ENCODE assay signal across 1 cellular context in the genomic region with DNA sequence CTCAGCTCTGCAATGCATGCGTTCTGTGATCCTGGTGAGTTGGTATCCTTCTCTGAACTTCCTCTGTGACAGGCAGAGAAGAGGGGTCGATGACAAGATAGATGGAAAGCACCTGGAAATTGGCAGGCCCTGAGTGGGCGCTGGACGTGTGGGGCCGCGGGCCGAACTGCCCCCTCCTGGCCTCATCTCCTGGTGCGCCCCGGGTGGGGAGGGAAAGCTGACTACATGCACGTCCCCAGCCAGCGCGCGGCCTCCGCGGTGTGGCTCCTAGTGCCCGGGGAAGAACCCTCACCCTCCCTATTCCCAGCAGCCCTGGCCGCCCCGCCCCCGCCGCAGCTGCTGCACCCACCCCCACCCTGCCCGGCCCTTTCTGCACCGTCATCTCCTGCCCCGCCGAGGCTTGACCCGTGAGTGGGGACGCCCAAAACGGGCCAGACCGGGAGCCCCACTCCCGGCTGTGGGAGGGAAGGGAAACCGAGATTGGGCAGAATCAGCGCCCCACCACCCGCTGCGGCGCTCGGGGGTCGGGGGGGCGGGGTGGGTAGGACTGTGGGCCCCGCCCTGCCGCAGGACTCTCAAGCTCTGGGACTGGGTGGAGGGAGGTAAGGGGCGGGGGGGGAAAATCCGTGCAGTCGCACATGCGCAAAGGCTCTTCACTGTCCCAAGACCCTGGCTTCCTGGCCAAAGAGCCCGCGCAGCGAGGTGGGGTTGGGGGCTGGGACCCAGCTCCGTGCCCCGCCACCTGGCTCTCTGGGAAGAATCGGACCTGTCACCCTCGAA.
TF ChIP-seq lines count a peak whose summit lies in the region.

Gene NOL3 (plus strand): TSS at position 371 of the 780 bp plus-strand sequence.

TF ChIP-seq in HepG2, 621 proteins besides CTCF, POLR2A, EP300 and RAD21 (continued from another document):
- TF ChIP-seq IRF9 (CRISPR knock-in tag; IDR thresholded peaks at IDR 0.05; ENCODE audit: borderline replicate concordance) (peak; percentile 75; the same call in 1 of the 2 replicates), PHF8 (CRISPR knock-in tag; IDR thresholded peaks at IDR 0.05) (peak; percentile 72), NAIF1 (CRISPR knock-in tag; IDR thresholded peaks at IDR 0.05; ENCODE audit: borderline replicate concordance) (peak; percentile 58; the same call in 1 of the 2 replicates), ZNF816 (CRISPR knock-in tag; IDR thresholded peaks at IDR 0.05; ENCODE audit: borderline replicate concordance) (0 out of 2 replicates have a peak, but pooled peaks have one; percentile 41), MXI1 (IDR thresholded peaks at IDR 0.05; ENCODE audit: borderline replicate concordance, low read depth, low read length) (peak; percentile 57; the same call in 1 of the 3 replicates), TARDBP (CRISPR knock-in tag; IDR thresholded peaks at IDR 0.05) (peak; percentile 47; the same call in 1 of the 2 replicates), CBFB (CRISPR knock-in tag; IDR thresholded peaks at IDR 0.05) (peak; percentile 41; the same call in 1 of the 2 replicates), PHF21A (CRISPR knock-in tag; IDR thresholded peaks at IDR 0.05) (peak; percentile 85), HNRNPL (IDR thresholded peaks at IDR 0.05; ENCODE audit: low read depth, low read length) (0 out of 2 replicates have a peak, but pooled peaks have one; percentile 20)
- TF ChIP-seq, protein P1, sequence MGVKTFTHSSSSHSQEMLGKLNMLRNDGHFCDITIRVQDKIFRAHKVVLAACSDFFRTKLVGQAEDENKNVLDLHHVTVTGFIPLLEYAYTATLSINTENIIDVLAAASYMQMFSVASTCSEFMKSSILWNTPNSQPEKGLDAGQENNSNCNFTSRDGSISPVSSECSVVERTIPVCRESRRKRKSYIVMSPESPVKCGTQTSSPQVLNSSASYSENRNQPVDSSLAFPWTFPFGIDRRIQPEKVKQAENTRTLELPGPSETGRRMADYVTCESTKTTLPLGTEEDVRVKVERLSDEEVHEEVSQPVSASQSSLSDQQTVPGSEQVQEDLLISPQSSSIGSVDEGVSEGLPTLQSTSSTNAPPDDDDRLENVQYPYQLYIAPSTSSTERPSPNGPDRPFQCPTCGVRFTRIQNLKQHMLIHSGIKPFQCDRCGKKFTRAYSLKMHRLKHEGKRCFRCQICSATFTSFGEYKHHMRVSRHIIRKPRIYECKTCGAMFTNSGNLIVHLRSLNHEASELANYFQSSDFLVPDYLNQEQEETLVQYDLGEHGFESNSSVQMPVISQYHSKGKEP (CRISPR knock-in tag; IDR thresholded peaks at IDR 0.05): peak; percentile 59; the same call in 1 of the 2 replicates
- TF ChIP-seq, protein P2, sequence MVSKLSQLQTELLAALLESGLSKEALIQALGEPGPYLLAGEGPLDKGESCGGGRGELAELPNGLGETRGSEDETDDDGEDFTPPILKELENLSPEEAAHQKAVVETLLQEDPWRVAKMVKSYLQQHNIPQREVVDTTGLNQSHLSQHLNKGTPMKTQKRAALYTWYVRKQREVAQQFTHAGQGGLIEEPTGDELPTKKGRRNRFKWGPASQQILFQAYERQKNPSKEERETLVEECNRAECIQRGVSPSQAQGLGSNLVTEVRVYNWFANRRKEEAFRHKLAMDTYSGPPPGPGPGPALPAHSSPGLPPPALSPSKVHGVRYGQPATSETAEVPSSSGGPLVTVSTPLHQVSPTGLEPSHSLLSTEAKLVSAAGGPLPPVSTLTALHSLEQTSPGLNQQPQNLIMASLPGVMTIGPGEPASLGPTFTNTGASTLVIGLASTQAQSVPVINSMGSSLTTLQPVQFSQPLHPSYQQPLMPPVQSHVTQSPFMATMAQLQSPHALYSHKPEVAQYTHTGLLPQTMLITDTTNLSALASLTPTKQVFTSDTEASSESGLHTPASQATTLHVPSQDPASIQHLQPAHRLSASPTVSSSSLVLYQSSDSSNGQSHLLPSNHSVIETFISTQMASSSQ (IDR thresholded peaks at IDR 0.05; ENCODE audit: low read depth): 0 out of 2 replicates have a peak, but pooled peaks have one; percentile 10
- TF ChIP-seq, protein P2 (CRISPR knock-in tag; IDR thresholded peaks at IDR 0.05; ENCODE audit: borderline replicate concordance): no peak; the same call in 1 of the 2 replicates
TF ChIP-seq in HepG2: peak in this region for 190.
